In the genomic region with DNA sequence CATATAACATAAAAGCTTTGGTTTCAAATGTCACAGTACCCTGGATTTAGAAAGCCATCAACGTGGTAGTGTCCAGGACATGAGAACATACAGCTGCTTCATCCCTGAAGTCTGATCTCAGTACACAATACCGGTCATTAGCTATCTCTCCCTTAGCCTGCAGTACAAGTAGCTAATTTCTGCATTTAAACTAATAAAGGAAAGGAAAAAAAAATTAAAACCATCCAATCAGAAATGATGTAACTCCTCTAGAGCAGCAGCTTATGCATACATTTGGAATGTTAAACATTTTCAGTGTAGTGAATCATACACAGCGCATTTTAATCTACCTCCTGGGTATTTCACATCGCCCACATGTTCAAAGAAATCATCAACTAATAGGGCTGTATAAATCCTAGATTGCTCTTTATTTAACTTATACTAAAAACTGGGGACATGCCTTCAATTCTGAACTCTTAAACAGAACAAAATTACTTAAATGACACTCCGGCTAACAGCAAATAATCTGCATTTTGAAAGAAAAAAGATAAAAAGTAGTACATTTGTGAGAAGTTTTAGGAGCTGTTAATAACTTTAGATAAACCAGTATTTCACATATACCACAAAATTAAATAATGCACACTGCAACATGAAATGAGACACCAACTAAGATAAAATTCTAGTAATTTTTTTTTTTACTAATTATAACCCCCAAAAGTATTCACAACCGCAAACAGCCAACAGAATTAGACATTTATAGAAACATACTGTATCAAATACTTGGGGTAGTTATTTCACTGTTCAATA, we compare ENCODE assay signal across 8 cellular contexts. TPM values are rescaled to one million over a fixed set of nuclear protein-coding genes. Genes with fewer than 3 reads are reported as not detected.
DNase-seq lines count a peak whose midpoint lies in the region; ATAC-seq and FAIRE-seq lines count a peak whose summit lies in the region.

No MANE protein-coding gene starts in this region.

- ATAC-seq in HG03520 (IDR thresholded peaks at IDR 0.05; ENCODE audit: unreplicated experiment), result no peak
- no peak for ATAC-seq in stimulated activated memory B cell treated with anti-CD40 and anti-IgM and Interleukin-4, amounts not matched to agents 10 μg/mL and 1 μg/mL and 100 μg/mL, for 72 hours

- FAIRE-seq in G401.6 (lab: Jason Lieb, UNC), result peak; percentile 95

- no peaks in the 10 kb centered on the region for H3K9me3 Mint-ChIP-seq in stimulated activated memory B cell treated with anti-CD40 and anti-IgM and Interleukin-4, amounts not matched to agents 10 μg/mL and 1 μg/mL and 100 μg/mL, for 72 hours

- no peaks in the 10 kb centered on the region for H3K27me3 ChIP-seq in neuron (ENCODE audit: insufficient read depth, low read length)

- no peak overlapping the region for H2AFZ ChIP-seq in neuron (ENCODE audit: low read depth, low read length)

- H3K4me3 Mint-ChIP-seq in stimulated activated memory B cell treated with anti-CD40 and anti-IgM and Interleukin-4, amounts not matched to agents 10 μg/mL and 1 μg/mL and 100 μg/mL, for 72 hours, result no peak overlapping the region

- H3K27ac Mint-ChIP-seq in stimulated activated memory B cell treated with anti-CD40 and anti-IgM and Interleukin-4, amounts not matched to agents 10 μg/mL and 1 μg/mL and 100 μg/mL, for 72 hours, result no peak overlapping the region

- peaks cover 24% of the 10 kb centered on the region for H3K4me1 Mint-ChIP-seq in stimulated activated memory B cell treated with anti-CD40 and anti-IgM and Interleukin-4, amounts not matched to agents 10 μg/mL and 1 μg/mL and 100 μg/mL, for 72 hours

- H3K4me3 ChIP-seq in neuron (ENCODE audit: low read length), result peak overlapping the region; percentile 99

- no peaks in the 10 kb centered on the region for H3K36me3 Mint-ChIP-seq in stimulated activated memory B cell treated with anti-CD40 and anti-IgM and Interleukin-4, amounts not matched to agents 10 μg/mL and 1 μg/mL and 100 μg/mL, for 72 hours

- no peaks in the 10 kb centered on the region for H3K36me3 ChIP-seq in neuron (ENCODE audit: insufficient read depth, low read length)

- no peaks in the 10 kb centered on the region for H3K9me3 ChIP-seq in neuron (ENCODE audit: low read length)

- DNase-seq in NCI-H460 (ENCODE audit: extremely low read depth, low read depth) (peak; percentile 48), dermis blood vessel endothelial cell (peak; percentile 80), SIG-M5 (lab: John Stamatoyannopoulos, UW) (no peak), DMS153 treated with DMSO at 0.1 percent for 48 hours (lab: John Stamatoyannopoulos, UW; ENCODE audit: unreplicated experiment) (no peak)

- H3K27me3 Mint-ChIP-seq in stimulated activated memory B cell treated with anti-CD40 and anti-IgM and Interleukin-4, amounts not matched to agents 10 μg/mL and 1 μg/mL and 100 μg/mL, for 72 hours, result peaks cover 71% of the 10 kb centered on the region

- H3K4me1 ChIP-seq in neuron (ENCODE audit: insufficient read depth, low read length), result peaks cover 41% of the 10 kb centered on the region

RNA-seq across cellular contexts. Expression of a gene that starts 3.7 kb away (rescaled TPM):
- 11.1 and 11.5 TPM in 2 replicates for total RNA-seq in NCI-H460 (2014; rRNA removed; shearing (Covaris generic))
- 1.7 and 3.5 TPM in 2 replicates for polyA plus RNA-seq in NCI-H460 (2014; cell fraction: nucleus; rRNA removed)
- 30.0 and 61.2 TPM in 2 replicates for total RNA-seq in dermis blood vessel endothelial cell

Comparison
In these comparisons a context has a peak if more than half of its experiments do, and no peak if none do; other contexts are left out.
1. DNase-seq: peak in NCI-H460 (single experiment) and dermis blood vessel endothelial cell (single experiment); none in SIG-M5 (single experiment) and DMS153 treated with DMSO at 0.1 percent for 48 hours (single experiment).